Comparison of ENCODE assay signal across 21 cellular contexts in the genomic region with DNA sequence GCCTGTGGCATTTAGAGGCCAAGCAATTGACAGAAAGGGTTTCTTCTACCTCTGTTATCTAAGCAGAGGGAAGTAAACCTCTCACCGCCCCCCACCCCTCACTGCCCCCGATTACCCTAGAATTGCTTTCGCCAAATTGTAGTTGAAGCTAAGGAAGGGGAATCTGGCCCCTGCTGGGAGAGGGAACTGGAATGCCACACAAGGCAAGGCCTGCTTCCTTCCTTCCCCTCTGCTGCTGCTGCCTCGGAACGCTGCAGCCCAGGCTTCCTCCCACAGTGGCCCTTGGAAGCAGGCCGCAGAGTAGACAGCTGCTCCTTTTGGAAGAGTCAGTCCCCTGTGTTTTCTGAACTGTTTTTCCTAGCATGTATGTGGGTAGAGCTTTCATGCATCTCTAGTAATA. TPM values are rescaled to one million over a fixed set of nuclear protein-coding genes. Genes with fewer than 3 reads are reported as not detected.
A peak's percentile ranks its signal among the peaks of the same experiment; 100 is the strongest.
DNase-seq lines count a peak whose midpoint lies in the region; ATAC-seq, FAIRE-seq and TF ChIP-seq lines count a peak whose summit lies in the region.
"Had no signal": no experiment of that assay in that cellular context is flagged by ENCODE, and none has a peak within 500 bp of the region (broad histone marks: within the 10 kb centered on the region; RNA-seq: fewer than 3 reads in every experiment).

No MANE protein-coding gene starts in this region.

- TF ChIP-seq CTCF in chondrocyte (IDR thresholded peaks at IDR 0.05) (no peak), neutrophil (IDR thresholded peaks at IDR 0.05) (no peak), kidney (IDR thresholded peaks at IDR 0.05; ENCODE audit: borderline replicate concordance, extremely low read depth, insufficient read depth) (no peak)

- H3K36me3 Mint-ChIP-seq in chondrocyte (ENCODE audit: low read depth) = peaks cover 4% of the 10 kb centered on the region

- H3K9me3 ChIP-seq in neutrophil = no peaks in the 10 kb centered on the region
- no peaks in the 10 kb centered on the region for H3K9me3 ChIP-seq in kidney (ENCODE audit: control insufficient read depth in 1 of 2, low read length in 2 of 2)
- H3K9me3 ChIP-seq: Caco-2, upper lobe of right lung had no signal

- DNase-seq in H7 (peak; percentile 76), chondrocyte (ENCODE audit: low spot score) (peak; percentile 30), iPS DF 19.7 (ENCODE audit: low read depth, low spot score) (peak; percentile 33), kidney (no peak), DMS79 (lab: John Stamatoyannopoulos, UW) (no peak)
- no peak for DNase-seq in stimulated activated CD8-positive, alpha-beta memory T cell treated with anti-CD3 and anti-CD28 coated beads, Interleukin-4, amount 100 ng/mL, for 48 hours
- DNase-seq: activated gamma-delta T cell treated with Interleukin-2 at 50 U/mL for 16 hours; Caco-2; effector CD4-positive, alpha-beta T cell; Karpas-422; NCI-H146; NCI-H69; T-cell; upper lobe of right lung had no signal

- no peak overlapping the region for H3K9ac ChIP-seq in kidney (ENCODE audit: low read length in 2 of 2)

- H3K27ac ChIP-seq in neutrophil = peak overlapping the region; percentile 9
- H3K27ac ChIP-seq in kidney (ENCODE audit: low read depth in 2 of 2, low read length in 2 of 2) = no peak overlapping the region
- H3K27ac ChIP-seq: upper lobe of right lung had no signal

- H3K4me3 Mint-ChIP-seq in chondrocyte (ENCODE audit: unreplicated experiment) = no peak overlapping the region
- H3K4me3 Mint-ChIP-seq: stimulated activated effector memory CD8-positive, alpha-beta T cell treated with anti-CD3 and anti-CD28 coated beads, Interleukin-12 subunit alpha, Interleukin-12 subunit beta, amount 100 ng/mL, for 72 hours; T-cell had no signal

- no peaks in the 10 kb centered on the region for H3K27me3 Mint-ChIP-seq in chondrocyte (ENCODE audit: low read depth)
- H3K27me3 Mint-ChIP-seq: T-cell had no signal

- H3K4me3 ChIP-seq in H7 (ENCODE audit: insufficient read depth, low read depth, low read length) (no peak overlapping the region), neutrophil (ENCODE audit: low read depth in 1 of 2, low read length in 1 of 2) (no peak overlapping the region), kidney (ENCODE audit: low read length in 2 of 2) (no peak overlapping the region)
- H3K4me3 ChIP-seq: upper lobe of right lung had no signal

- H3K27me3 ChIP-seq in H7 (ENCODE audit: control insufficient read depth, insufficient read depth, low read length) (no peaks in the 10 kb centered on the region), neutrophil (no peaks in the 10 kb centered on the region)
- H3K27me3 ChIP-seq: upper lobe of right lung had no signal

- H3K4me1 Mint-ChIP-seq in chondrocyte (ENCODE audit: low read depth) = peaks cover 24% of the 10 kb centered on the region

- intact Hi-C loops in kidney (cut with DNase I) = no loop called here

- H3K9me3 Mint-ChIP-seq in chondrocyte (ENCODE audit: low read depth) = no peaks in the 10 kb centered on the region
- H3K9me3 Mint-ChIP-seq: stimulated activated effector memory CD8-positive, alpha-beta T cell treated with anti-CD3 and anti-CD28 coated beads, Interleukin-12 subunit alpha, Interleukin-12 subunit beta, amount 100 ng/mL, for 72 hours; T-cell had no signal

- FAIRE-seq in kidney (lab: Jason Lieb, UNC) = no peak
- FAIRE-seq: astrocyte had no signal

- H3K27ac Mint-ChIP-seq in chondrocyte (ENCODE audit: unreplicated experiment) = no peak overlapping the region
- H3K27ac Mint-ChIP-seq: stimulated activated effector memory CD8-positive, alpha-beta T cell treated with anti-CD3 and anti-CD28 coated beads, Interleukin-12 subunit alpha, Interleukin-12 subunit beta, amount 100 ng/mL, for 72 hours; T-cell had no signal

- H3K4me1 ChIP-seq in neutrophil (ENCODE audit: control insufficient read depth in 1 of 2, insufficient read depth in 1 of 2, low read depth in 1 of 2, low read length in 1 of 2) (no peaks in the 10 kb centered on the region), kidney (ENCODE audit: control insufficient read depth in 1 of 2, insufficient read depth in 1 of 2, low read depth in 1 of 2, low read length in 2 of 2) (no peaks in the 10 kb centered on the region)
- H3K4me1 ChIP-seq: Caco-2, upper lobe of right lung had no signal

- no peak for ATAC-seq in GM18511 (IDR thresholded peaks at IDR 0.05; ENCODE audit: unreplicated experiment)
- ATAC-seq: activated CD4-positive, CD25-positive, alpha-beta regulatory T cell treated with anti-CD3 and anti-CD28 coated beads, Interleukin-2, amount 50 U/mL, for 24 hours; stimulated activated effector memory CD8-positive, alpha-beta T cell treated with anti-CD3 and anti-CD28 coated beads, Interleukin-12 subunit alpha, Interleukin-12 subunit beta, amount 100 ng/mL, for 72 hours; T-cell; upper lobe of right lung had no signal

- no peaks in the 10 kb centered on the region; the same call in 1 of the 2 replicates for H3K36me3 ChIP-seq in H7 (replicated peaks; ENCODE audit: control insufficient read depth, insufficient read depth, low read length)
- H3K36me3 ChIP-seq in neutrophil = peaks cover 82% of the 10 kb centered on the region
- peaks cover 8 to 11% of the 10 kb centered on the region in 2 donors for H3K36me3 ChIP-seq in kidney (ENCODE audit: control insufficient read depth in 1 of 2, insufficient read depth in 2 of 2, low read length in 2 of 2)

RNA-seq across cellular contexts. Expression of a gene that starts 21.6 kb away (rescaled TPM):
- total RNA-seq in H7 (2014; rRNA removed; shearing (Covaris generic)) = 0.15 TPM in 1 of 2 replicates, not detected in the other
- total RNA-seq in chondrocyte (not detected in 3 replicates), kidney (not detected)
- not detected for polyA plus RNA-seq in kidney (ENCODE audit: insufficient read depth, low read depth, low replicate concordance)
- total RNA-seq: astrocyte, Caco-2, mucosa of gallbladder, renal cortical epithelial cell, T-cell, upper lobe of right lung had no signal

RNA-seq across cellular contexts. Expression of a gene that starts 44.0 kb away (rescaled TPM):
- total RNA-seq in H7 (2014; rRNA removed; shearing (Covaris generic)) = 54.4 and 69.6 TPM in 2 replicates
- total RNA-seq in chondrocyte (11.2 to 26.0 TPM (median 15.3 TPM) in 3 replicates), kidney (6.6 TPM)
- polyA plus RNA-seq in kidney (ENCODE audit: insufficient read depth, low read depth, low replicate concordance) = 2.4 TPM

Comparison
In these comparisons a context has a peak if more than half of its experiments do, and no peak if none do; other contexts are left out.
1. DNase-seq: peak in H7 (single experiment), chondrocyte (single experiment) and iPS DF 19.7 (single experiment); none in kidney (single experiment), stimulated activated CD8-positive, alpha-beta memory T cell treated with anti-CD3 and anti-CD28 coated beads, Interleukin-4, amount 100 ng/mL, for 48 hours (single experiment) and DMS79 (single experiment).